In the genomic region with DNA sequence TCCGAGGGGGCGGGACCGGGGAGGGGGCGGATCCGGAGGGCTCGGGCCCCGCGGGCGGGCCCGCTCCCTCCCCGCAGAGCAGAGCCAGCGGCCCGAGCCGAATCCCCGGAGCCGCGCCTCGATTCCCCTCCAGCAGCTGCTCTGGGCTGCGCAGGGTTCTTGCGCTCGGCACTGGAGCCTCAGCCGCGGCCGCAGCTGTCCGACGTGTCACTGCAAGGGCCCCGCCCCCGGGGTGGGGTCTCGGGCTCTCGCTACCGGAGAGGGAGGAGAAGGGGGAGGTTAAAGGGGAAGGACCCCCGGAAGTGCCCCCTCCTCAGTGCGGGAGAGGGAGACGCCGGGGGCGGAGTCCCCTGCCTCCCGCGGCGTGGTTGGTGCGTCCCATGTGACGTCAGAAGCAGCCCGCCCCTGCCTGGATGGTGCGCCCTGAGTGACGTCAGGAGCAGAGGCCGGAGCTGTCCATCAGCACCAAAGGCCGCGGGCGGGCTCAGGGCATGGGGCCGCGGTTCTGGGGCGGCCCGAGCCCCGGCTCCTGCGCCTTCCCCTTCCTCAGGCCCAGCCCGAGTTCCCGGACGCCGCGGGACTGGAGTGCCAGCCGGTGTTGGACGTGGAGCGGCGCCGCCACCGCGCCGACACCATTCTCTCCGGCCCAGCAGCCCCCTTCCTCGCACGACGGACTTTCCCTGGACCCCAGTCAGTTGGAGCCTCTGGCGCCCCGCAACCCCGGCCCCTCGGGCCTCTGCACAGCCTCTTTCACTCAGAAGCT, we compare ENCODE assay signal across 1 cellular context.
A peak's percentile ranks its signal among the peaks of the same experiment; 100 is the strongest.
TF ChIP-seq lines count a peak whose summit lies in the region.

A gene with protein sequence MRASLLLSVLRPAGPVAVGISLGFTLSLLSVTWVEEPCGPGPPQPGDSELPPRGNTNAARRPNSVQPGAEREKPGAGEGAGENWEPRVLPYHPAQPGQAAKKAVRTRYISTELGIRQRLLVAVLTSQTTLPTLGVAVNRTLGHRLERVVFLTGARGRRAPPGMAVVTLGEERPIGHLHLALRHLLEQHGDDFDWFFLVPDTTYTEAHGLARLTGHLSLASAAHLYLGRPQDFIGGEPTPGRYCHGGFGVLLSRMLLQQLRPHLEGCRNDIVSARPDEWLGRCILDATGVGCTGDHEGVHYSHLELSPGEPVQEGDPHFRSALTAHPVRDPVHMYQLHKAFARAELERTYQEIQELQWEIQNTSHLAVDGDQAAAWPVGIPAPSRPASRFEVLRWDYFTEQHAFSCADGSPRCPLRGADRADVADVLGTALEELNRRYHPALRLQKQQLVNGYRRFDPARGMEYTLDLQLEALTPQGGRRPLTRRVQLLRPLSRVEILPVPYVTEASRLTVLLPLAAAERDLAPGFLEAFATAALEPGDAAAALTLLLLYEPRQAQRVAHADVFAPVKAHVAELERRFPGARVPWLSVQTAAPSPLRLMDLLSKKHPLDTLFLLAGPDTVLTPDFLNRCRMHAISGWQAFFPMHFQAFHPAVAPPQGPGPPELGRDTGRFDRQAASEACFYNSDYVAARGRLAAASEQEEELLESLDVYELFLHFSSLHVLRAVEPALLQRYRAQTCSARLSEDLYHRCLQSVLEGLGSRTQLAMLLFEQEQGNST (minus strand): TSS at position 214 of the 763 bp plus-strand sequence. CDS start 271 bp downstream, outside the sequence.
A gene with protein sequence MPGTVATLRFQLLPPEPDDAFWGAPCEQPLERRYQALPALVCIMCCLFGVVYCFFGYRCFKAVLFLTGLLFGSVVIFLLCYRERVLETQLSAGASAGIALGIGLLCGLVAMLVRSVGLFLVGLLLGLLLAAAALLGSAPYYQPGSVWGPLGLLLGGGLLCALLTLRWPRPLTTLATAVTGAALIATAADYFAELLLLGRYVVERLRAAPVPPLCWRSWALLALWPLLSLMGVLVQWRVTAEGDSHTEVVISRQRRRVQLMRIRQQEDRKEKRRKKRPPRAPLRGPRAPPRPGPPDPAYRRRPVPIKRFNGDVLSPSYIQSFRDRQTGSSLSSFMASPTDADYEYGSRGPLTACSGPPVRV (plus strand): TSS at position 433 of the 763 bp plus-strand sequence. CDS start 700 bp downstream, outside the sequence.

TF ChIP-seq in K562, 482 proteins besides CTCF, POLR2A, EP300 and RAD21 (continued from another document and continues in another):
- TF ChIP-seq, protein P1, sequence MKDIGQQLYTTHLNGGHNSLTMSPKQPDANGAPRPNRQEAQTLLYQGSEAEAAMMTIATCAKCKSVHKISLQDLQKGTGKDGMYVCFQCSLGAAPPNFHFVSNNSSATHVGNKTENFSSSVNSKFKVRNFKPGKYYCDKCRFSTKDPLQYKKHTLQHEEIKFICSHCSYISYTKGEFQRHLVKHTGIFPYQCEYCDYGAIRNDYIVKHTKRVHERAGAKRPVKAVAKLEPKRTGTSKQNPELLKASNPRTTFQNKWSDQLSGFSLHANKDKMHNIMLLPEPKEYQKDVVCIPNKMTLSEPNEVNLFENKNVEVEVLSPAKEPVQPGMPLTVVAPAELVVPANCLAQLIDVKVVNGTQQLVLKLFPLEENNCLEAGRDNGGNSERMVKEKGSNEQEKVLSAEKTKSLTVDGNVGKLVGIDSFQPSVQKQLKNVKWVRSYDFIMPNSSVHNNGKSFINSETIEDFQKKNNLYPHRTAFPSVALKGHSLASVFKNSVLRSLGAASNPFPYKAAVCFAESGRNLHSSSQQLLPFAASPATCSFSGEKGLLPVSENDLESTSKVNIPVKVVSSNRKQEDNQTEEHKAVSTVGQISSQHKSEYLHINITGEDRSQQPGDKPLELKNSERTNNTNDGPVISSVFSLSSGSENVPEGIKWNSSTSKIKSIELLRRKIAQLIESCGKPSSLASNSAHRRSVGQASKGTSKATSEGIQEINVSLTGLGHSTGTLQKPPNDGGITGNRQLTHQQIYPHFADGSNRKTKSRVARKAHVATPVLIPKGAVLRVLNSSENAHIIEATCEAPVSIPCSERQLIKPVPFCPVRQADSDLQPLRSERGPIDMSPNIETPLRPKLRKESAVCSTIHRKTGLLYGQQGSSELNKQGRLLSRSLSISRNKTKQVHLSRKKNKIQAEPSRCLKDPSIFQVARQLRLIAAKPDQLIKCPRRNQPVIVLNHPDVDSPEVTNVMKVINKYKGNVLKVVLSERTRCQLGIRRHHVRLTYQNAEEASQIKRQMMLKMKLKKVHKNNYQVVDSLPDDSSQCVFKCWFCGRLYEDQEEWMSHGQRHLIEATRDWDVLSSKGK (CRISPR knock-in tag; IDR thresholded peaks at IDR 0.05), result no peak
- no peak for TF ChIP-seq ZNF408 (CRISPR knock-in tag; IDR thresholded peaks at IDR 0.05; ENCODE audit: low read depth)
- TF ChIP-seq, protein P2, sequence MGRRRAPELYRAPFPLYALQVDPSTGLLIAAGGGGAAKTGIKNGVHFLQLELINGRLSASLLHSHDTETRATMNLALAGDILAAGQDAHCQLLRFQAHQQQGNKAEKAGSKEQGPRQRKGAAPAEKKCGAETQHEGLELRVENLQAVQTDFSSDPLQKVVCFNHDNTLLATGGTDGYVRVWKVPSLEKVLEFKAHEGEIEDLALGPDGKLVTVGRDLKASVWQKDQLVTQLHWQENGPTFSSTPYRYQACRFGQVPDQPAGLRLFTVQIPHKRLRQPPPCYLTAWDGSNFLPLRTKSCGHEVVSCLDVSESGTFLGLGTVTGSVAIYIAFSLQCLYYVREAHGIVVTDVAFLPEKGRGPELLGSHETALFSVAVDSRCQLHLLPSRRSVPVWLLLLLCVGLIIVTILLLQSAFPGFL (CRISPR knock-in tag; IDR thresholded peaks at IDR 0.05), result no peak
- TF ChIP-seq TCFL5 (CRISPR knock-in tag; conservative IDR thresholded peaks at IDR 0.05), result no peak
- peak; percentile 100 for TF ChIP-seq ZBTB7A (IDR thresholded peaks at IDR 0.05; ENCODE audit: borderline replicate concordance, control insufficient read depth, low read depth, low read length)
- peak; percentile 11; the same call in 1 of the 2 replicates for TF ChIP-seq ZKSCAN1 (IDR thresholded peaks at IDR 0.05; ENCODE audit: low read depth, low read length)
- no peak for TF ChIP-seq CCAR2 (IDR thresholded peaks at IDR 0.05; ENCODE audit: low read depth, low read length)
- TF ChIP-seq SAP30 (IDR thresholded peaks at IDR 0.05; ENCODE audit: borderline replicate concordance, insufficient read depth, low read depth, low read length, poor library complexity, severe bottlenecking), result no peak
- TF ChIP-seq, protein P3, sequence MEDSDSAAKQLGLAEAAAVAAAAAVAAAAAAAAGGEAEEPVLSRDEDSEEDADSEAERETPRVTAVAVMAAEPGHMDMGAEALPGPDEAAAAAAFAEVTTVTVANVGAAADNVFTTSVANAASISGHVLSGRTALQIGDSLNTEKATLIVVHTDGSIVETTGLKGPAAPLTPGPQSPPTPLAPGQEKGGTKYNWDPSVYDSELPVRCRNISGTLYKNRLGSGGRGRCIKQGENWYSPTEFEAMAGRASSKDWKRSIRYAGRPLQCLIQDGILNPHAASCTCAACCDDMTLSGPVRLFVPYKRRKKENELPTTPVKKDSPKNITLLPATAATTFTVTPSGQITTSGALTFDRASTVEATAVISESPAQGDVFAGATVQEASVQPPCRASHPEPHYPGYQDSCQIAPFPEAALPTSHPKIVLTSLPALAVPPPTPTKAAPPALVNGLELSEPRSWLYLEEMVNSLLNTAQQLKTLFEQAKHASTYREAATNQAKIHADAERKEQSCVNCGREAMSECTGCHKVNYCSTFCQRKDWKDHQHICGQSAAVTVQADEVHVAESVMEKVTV (CRISPR knock-in tag; IDR thresholded peaks at IDR 0.05), result no peak
- no peak for TF ChIP-seq NFRKB (IDR thresholded peaks at IDR 0.05; ENCODE audit: low read depth)
- TF ChIP-seq, protein P4, sequence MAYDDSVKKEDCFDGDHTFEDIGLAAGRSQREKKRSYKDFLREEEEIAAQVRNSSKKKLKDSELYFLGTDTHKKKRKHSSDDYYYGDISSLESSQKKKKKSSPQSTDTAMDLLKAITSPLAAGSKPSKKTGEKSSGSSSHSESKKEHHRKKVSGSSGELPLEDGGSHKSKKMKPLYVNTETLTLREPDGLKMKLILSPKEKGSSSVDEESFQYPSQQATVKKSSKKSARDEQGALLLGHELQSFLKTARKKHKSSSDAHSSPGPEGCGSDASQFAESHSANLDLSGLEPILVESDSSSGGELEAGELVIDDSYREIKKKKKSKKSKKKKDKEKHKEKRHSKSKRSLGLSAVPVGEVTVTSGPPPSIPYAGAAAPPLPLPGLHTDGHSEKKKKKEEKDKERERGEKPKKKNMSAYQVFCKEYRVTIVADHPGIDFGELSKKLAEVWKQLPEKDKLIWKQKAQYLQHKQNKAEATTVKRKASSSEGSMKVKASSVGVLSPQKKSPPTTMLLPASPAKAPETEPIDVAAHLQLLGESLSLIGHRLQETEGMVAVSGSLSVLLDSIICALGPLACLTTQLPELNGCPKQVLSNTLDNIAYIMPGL (CRISPR knock-in tag; IDR thresholded peaks at IDR 0.05), result no peak
- TF ChIP-seq SMAD1 (IDR thresholded peaks at IDR 0.05; ENCODE audit: low read depth, low read length, partially characterized antibody), result no peak
- TF ChIP-seq HDAC1 (IDR thresholded peaks at IDR 0.05), result 0 out of 4 replicates have a peak, but pooled peaks of 1 of the 2 experiments have one; percentile 24
- TF ChIP-seq ASH1L (IDR thresholded peaks at IDR 0.05; ENCODE audit: borderline replicate concordance, low read depth, partially characterized antibody), result no peak
- TF ChIP-seq CBX8 (IDR thresholded peaks at IDR 0.05; ENCODE audit: borderline replicate concordance, extremely low read depth, low read depth, low read length, poor library complexity, severe bottlenecking), result no peak
- no peak for TF ChIP-seq NFE2 (IDR thresholded peaks at IDR 0.05; ENCODE audit: low read depth)
- no peak for TF ChIP-seq SPI1 (IDR thresholded peaks at IDR 0.05; ENCODE audit: borderline replicate concordance, low read depth, low read length)
- TF ChIP-seq RBM25 (IDR thresholded peaks at IDR 0.05; ENCODE audit: low read depth, low read length, severe bottlenecking), result no peak
- peak; percentile 98 for TF ChIP-seq CREM (IDR thresholded peaks at IDR 0.05; ENCODE audit: low read depth)
- TF ChIP-seq, protein P5, sequence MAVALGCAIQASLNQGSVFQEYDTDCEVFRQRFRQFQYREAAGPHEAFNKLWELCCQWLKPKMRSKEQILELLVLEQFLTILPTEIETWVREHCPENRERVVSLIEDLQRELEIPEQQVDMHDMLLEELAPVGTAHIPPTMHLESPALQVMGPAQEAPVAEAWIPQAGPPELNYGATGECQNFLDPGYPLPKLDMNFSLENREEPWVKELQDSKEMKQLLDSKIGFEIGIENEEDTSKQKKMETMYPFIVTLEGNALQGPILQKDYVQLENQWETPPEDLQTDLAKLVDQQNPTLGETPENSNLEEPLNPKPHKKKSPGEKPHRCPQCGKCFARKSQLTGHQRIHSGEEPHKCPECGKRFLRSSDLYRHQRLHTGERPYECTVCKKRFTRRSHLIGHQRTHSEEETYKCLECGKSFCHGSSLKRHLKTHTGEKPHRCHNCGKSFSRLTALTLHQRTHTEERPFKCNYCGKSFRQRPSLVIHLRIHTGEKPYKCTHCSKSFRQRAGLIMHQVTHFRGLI (CRISPR knock-in tag; IDR thresholded peaks at IDR 0.05), result no peak
- TF ChIP-seq, protein P6, sequence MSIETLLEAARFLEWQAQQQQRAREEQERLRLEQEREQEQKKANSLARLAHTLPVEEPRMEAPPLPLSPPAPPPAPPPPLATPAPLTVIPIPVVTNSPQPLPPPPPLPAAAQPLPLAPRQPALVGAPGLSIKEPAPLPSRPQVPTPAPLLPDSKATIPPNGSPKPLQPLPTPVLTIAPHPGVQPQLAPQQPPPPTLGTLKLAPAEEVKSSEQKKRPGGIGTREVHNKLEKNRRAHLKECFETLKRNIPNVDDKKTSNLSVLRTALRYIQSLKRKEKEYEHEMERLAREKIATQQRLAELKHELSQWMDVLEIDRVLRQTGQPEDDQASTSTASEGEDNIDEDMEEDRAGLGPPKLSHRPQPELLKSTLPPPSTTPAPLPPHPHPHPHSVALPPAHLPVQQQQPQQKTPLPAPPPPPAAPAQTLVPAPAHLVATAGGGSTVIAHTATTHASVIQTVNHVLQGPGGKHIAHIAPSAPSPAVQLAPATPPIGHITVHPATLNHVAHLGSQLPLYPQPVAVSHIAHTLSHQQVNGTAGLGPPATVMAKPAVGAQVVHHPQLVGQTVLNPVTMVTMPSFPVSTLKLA (conservative IDR thresholded peaks at IDR 0.05), result peak; percentile 78 to 84
- TF ChIP-seq NEUROD1 (IDR thresholded peaks at IDR 0.05; ENCODE audit: borderline replicate concordance, low read depth, low read length, partially characterized antibody), result no peak
- TF ChIP-seq, protein P7, sequence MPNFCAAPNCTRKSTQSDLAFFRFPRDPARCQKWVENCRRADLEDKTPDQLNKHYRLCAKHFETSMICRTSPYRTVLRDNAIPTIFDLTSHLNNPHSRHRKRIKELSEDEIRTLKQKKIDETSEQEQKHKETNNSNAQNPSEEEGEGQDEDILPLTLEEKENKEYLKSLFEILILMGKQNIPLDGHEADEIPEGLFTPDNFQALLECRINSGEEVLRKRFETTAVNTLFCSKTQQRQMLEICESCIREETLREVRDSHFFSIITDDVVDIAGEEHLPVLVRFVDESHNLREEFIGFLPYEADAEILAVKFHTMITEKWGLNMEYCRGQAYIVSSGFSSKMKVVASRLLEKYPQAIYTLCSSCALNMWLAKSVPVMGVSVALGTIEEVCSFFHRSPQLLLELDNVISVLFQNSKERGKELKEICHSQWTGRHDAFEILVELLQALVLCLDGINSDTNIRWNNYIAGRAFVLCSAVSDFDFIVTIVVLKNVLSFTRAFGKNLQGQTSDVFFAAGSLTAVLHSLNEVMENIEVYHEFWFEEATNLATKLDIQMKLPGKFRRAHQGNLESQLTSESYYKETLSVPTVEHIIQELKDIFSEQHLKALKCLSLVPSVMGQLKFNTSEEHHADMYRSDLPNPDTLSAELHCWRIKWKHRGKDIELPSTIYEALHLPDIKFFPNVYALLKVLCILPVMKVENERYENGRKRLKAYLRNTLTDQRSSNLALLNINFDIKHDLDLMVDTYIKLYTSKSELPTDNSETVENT (CRISPR knock-in tag; IDR thresholded peaks at IDR 0.05), result no peak
